13 cellular contexts compared by ENCODE assay signal in genomic region chr5:62343428-62343827, GRCh38. TPM values are rescaled to one million over a fixed set of nuclear protein-coding genes. Genes with fewer than 3 reads are reported as not detected.
DNase-seq lines count a peak whose midpoint lies in the region; ATAC-seq and TF ChIP-seq lines count a peak whose summit lies in the region.
"Had no signal": no experiment of that assay in that cellular context is flagged by ENCODE, and none has a peak within 500 bp of the region (broad histone marks: within the 10 kb centered on the region; RNA-seq: fewer than 3 reads in every experiment).

No MANE protein-coding gene starts in this region.

- DNase-seq in activated naive CD4-positive, alpha-beta T cell treated with anti-CD3 and anti-CD28 coated beads, Interleukin-2, amount 50 U/mL, for 72 hours (ENCODE audit: low spot score in 2 of 2) = no peak
- no peak for DNase-seq in activated naive CD4-positive, alpha-beta T cell treated with anti-CD3 and anti-CD28 coated beads, Interleukin-2, amount 50 U/mL, for 16 hours
- no peak for DNase-seq in activated CD4-positive, alpha-beta memory T cell treated with anti-CD3 and anti-CD28 coated beads for 36 hours
- no peak for DNase-seq in dorsolateral prefrontal cortex
- no peak for DNase-seq in amygdala (lab: John Stamatoyannopoulos, UW)
- no peak for DNase-seq in DMS153 (lab: John Stamatoyannopoulos, UW)
- DNase-seq: KBM-7; NK-92 treated with Interleukin-12 subunit alpha and Interleukin-12 subunit beta, amount 100 ng/mL, for 24 hours; posterior cingulate gyrus; spleen had no signal

- CTCF ChIA-PET in activated CD4-positive, alpha-beta memory T cell treated with anti-CD3 and anti-CD28 coated beads for 36 hours (lab: Charles Lee) = interaction anchor here (1.0 to 2.4 kb wide), 2 partner anchors 9 to 119 kb away, joined by 5 to 16 read pairs; no protein-coding TSS in a partner anchor

- no peaks in the 10 kb centered on the region for H3K27me3 ChIP-seq in dorsolateral prefrontal cortex
- H3K27me3 ChIP-seq: spleen had no signal

- H3K9me3 Mint-ChIP-seq in activated naive CD4-positive, alpha-beta T cell treated with anti-CD3 and anti-CD28 coated beads, Interleukin-2, amount 50 U/mL, for 72 hours = no peaks in the 10 kb centered on the region
- H3K9me3 Mint-ChIP-seq in activated CD4-positive, alpha-beta memory T cell treated with anti-CD3 and anti-CD28 coated beads for 36 hours = no peaks in the 10 kb centered on the region
- H3K9me3 Mint-ChIP-seq in stimulated activated memory B cell treated with anti-CD40 and anti-IgM and Interleukin-4, amounts not matched to agents 10 μg/mL and 1 μg/mL and 100 μg/mL, for 72 hours = no peaks in the 10 kb centered on the region

- no peak overlapping the region for H3K4me3 Mint-ChIP-seq in activated CD4-positive, alpha-beta memory T cell treated with anti-CD3 and anti-CD28 coated beads for 36 hours
- H3K4me3 Mint-ChIP-seq in stimulated activated memory B cell treated with anti-CD40 and anti-IgM and Interleukin-4, amounts not matched to agents 10 μg/mL and 1 μg/mL and 100 μg/mL, for 72 hours = no peak overlapping the region
- H3K4me3 Mint-ChIP-seq: brain had no signal

- POLR2A ChIA-PET in activated CD4-positive, alpha-beta memory T cell treated with anti-CD3 and anti-CD28 coated beads for 36 hours (lab: Charles Lee) = no interaction called here

- no peaks in the 10 kb centered on the region for H3K27me3 Mint-ChIP-seq in activated CD4-positive, alpha-beta memory T cell treated with anti-CD3 and anti-CD28 coated beads for 36 hours
- no peaks in the 10 kb centered on the region for H3K27me3 Mint-ChIP-seq in stimulated activated memory B cell treated with anti-CD40 and anti-IgM and Interleukin-4, amounts not matched to agents 10 μg/mL and 1 μg/mL and 100 μg/mL, for 72 hours
- H3K27me3 Mint-ChIP-seq: brain had no signal

- H3K27ac ChIP-seq in dorsolateral prefrontal cortex = peak overlapping the region in 6 of 59 donors; percentile 17 to 34 (median 19)
- H3K27ac ChIP-seq: spleen had no signal

- H3K4me1 Mint-ChIP-seq in activated CD4-positive, alpha-beta memory T cell treated with anti-CD3 and anti-CD28 coated beads for 36 hours (ENCODE audit: low read depth) = peaks cover 59% of the 10 kb centered on the region
- H3K4me1 Mint-ChIP-seq in stimulated activated memory B cell treated with anti-CD40 and anti-IgM and Interleukin-4, amounts not matched to agents 10 μg/mL and 1 μg/mL and 100 μg/mL, for 72 hours = peaks cover 42% of the 10 kb centered on the region
- H3K4me1 Mint-ChIP-seq: brain had no signal

- H3K36me3 Mint-ChIP-seq in activated naive CD4-positive, alpha-beta T cell treated with anti-CD3 and anti-CD28 coated beads, Interleukin-2, amount 50 U/mL, for 72 hours = peaks cover 0 to 17% of the 10 kb centered on the region in 2 donors
- peaks cover 11% of the 10 kb centered on the region for H3K36me3 Mint-ChIP-seq in activated CD4-positive, alpha-beta memory T cell treated with anti-CD3 and anti-CD28 coated beads for 36 hours
- peaks cover 13% of the 10 kb centered on the region for H3K36me3 Mint-ChIP-seq in stimulated activated memory B cell treated with anti-CD40 and anti-IgM and Interleukin-4, amounts not matched to agents 10 μg/mL and 1 μg/mL and 100 μg/mL, for 72 hours

- no peak for TF ChIP-seq CTCF in dorsolateral prefrontal cortex (IDR thresholded peaks at IDR 0.05 in 54 of 56, conservative IDR thresholded peaks at IDR 0.05 in 2 of 56; ENCODE audit: low read depth in 1 of 56, partially characterized antibody in 56 of 56)

- no peak overlapping the region for H3K4me3 ChIP-seq in dorsolateral prefrontal cortex
- H3K4me3 ChIP-seq: spleen had no signal

- H3K27ac Mint-ChIP-seq in activated naive CD4-positive, alpha-beta T cell treated with anti-CD3 and anti-CD28 coated beads, Interleukin-2, amount 50 U/mL, for 72 hours = peak overlapping the region; percentile 69 to 75
- H3K27ac Mint-ChIP-seq in activated CD4-positive, alpha-beta memory T cell treated with anti-CD3 and anti-CD28 coated beads for 36 hours = peak overlapping the region; percentile 73
- peak overlapping the region; percentile 52 for H3K27ac Mint-ChIP-seq in stimulated activated memory B cell treated with anti-CD40 and anti-IgM and Interleukin-4, amounts not matched to agents 10 μg/mL and 1 μg/mL and 100 μg/mL, for 72 hours

- intact Hi-C loops in activated CD4-positive, alpha-beta memory T cell treated with anti-CD3 and anti-CD28 coated beads for 36 hours (cut with micrococcal nuclease) = loop anchor here (2.0 kb wide), 1 partner anchor 15 kb away; no protein-coding TSS in a partner anchor
- intact Hi-C loops in dorsolateral prefrontal cortex (cut with DNase I) = no loop called here

- ATAC-seq in activated naive CD4-positive, alpha-beta T cell treated with anti-CD3 and anti-CD28 coated beads, Interleukin-2, amount 50 U/mL, for 72 hours = no peak
- ATAC-seq in esophagus mucosa = peak; percentile 53
- ATAC-seq in stimulated activated memory B cell treated with anti-CD40 and anti-IgM and Interleukin-4, amounts not matched to agents 10 μg/mL and 1 μg/mL and 100 μg/mL, for 72 hours = no peak

RNA-seq across cellular contexts. Expression of gene KIF2A, which starts 37.4 kb away (rescaled TPM):
- total RNA-seq in activated naive CD4-positive, alpha-beta T cell treated with anti-CD3 and anti-CD28 coated beads, Interleukin-2, amount 50 U/mL, for 72 hours = 100 to 1,000 TPM; 142 to 155 TPM
- 100 to 1,000 TPM; 209 TPM for total RNA-seq in activated CD4-positive, alpha-beta memory T cell treated with anti-CD3 and anti-CD28 coated beads for 36 hours
- total RNA-seq in esophagus mucosa = 23.3 TPM
- 100 to 1,000 TPM in 44 of 120 experiments, 10 to 100 TPM in 76; 68.8 to 125 (median 95.8) TPM for total RNA-seq in dorsolateral prefrontal cortex
